Comparison of ENCODE assay signal across 16 cellular contexts in genomic region chr1:212188599-212189351, GRCh38.
A peak's percentile ranks its signal among the peaks of the same experiment; 100 is the strongest.
DNase-seq lines count a peak whose midpoint lies in the region; ATAC-seq and TF ChIP-seq lines count a peak whose summit lies in the region.
"Had no signal": no experiment of that assay in that cellular context is flagged by ENCODE, and none has a peak within 500 bp of the region (broad histone marks: within the 10 kb centered on the region; RNA-seq: fewer than 3 reads in every experiment).

No MANE protein-coding gene starts in this region.

- ATAC-seq in activated T-cell treated with anti-CD3 and anti-CD28 coated beads, Interleukin-2, amount 50 U/mL, for 72 hours (replicated peaks in 1 of 2): peak; percentile 96 to 97
- no peak for ATAC-seq in central memory CD8-positive, alpha-beta T cell (replicated peaks; ENCODE audit: extremely low read depth, poor library complexity, severe bottlenecking)
- ATAC-seq in stimulated activated effector memory CD8-positive, alpha-beta T cell treated with anti-CD3 and anti-CD28 coated beads, Interleukin-12 subunit alpha, Interleukin-12 subunit beta, amount 100 ng/mL, for 72 hours: peak; percentile 91
- ATAC-seq: naive thymus-derived CD8-positive, alpha-beta T cell had no signal

- H3K36me3 Mint-ChIP-seq in activated T-cell treated with anti-CD3 and anti-CD28 coated beads, Interleukin-2, amount 50 U/mL, for 72 hours (ENCODE audit: insufficient read depth in 2 of 2): peaks cover 0 to 2% of the 10 kb centered on the region in 2 donors
- peaks cover 3% of the 10 kb centered on the region for H3K36me3 Mint-ChIP-seq in central memory CD8-positive, alpha-beta T cell (ENCODE audit: insufficient read depth)
- no peaks in the 10 kb centered on the region for H3K36me3 Mint-ChIP-seq in stimulated activated effector memory CD8-positive, alpha-beta T cell treated with anti-CD3 and anti-CD28 coated beads, Interleukin-12 subunit alpha, Interleukin-12 subunit beta, amount 100 ng/mL, for 72 hours
- H3K36me3 Mint-ChIP-seq: brain; naive thymus-derived CD8-positive, alpha-beta T cell had no signal

- peak; percentile 35 to 43 for DNase-seq in activated T-cell treated with anti-CD3 and anti-CD28 coated beads, Interleukin-2, amount 50 U/mL, for 72 hours
- DNase-seq in activated T-cell treated with anti-CD3 and anti-CD28 coated beads for 4 hours (no peak), RWPE1 (ENCODE audit: low spot score) (peak; percentile 80), GM19240 (ENCODE audit: insufficient read length, low spot score) (no peak), NCI-H1092 (lab: John Stamatoyannopoulos, UW) (no peak), posterior cingulate gyrus (no peak)
- DNase-seq in central memory CD8-positive, alpha-beta T cell (ENCODE audit: low spot score in 2 of 2): no peak
- no peak for DNase-seq in stimulated activated effector memory CD8-positive, alpha-beta T cell treated with anti-CD3 and anti-CD28 coated beads, Interleukin-12 subunit alpha, Interleukin-12 subunit beta, amount 100 ng/mL, for 72 hours (ENCODE audit: low spot score in 2 of 2)
- DNase-seq: GF-D8; HCEC 1CT; naive thymus-derived CD8-positive, alpha-beta T cell; NCI-H1417; NCI-H446 treated with DMSO at 0.1 percent for 48 hours; SK-N-SH had no signal

- peaks cover 26% of the 10 kb centered on the region for H3K4me1 Mint-ChIP-seq in activated T-cell treated with anti-CD3 and anti-CD28 coated beads, Interleukin-2, amount 50 U/mL, for 72 hours (ENCODE audit: low read depth)
- peaks cover 18% of the 10 kb centered on the region for H3K4me1 Mint-ChIP-seq in central memory CD8-positive, alpha-beta T cell
- peaks cover 28% of the 10 kb centered on the region for H3K4me1 Mint-ChIP-seq in stimulated activated effector memory CD8-positive, alpha-beta T cell treated with anti-CD3 and anti-CD28 coated beads, Interleukin-12 subunit alpha, Interleukin-12 subunit beta, amount 100 ng/mL, for 72 hours
- H3K4me1 Mint-ChIP-seq: brain had no signal

- intact Hi-C loops in posterior cingulate gyrus (cut with DNase I): no loop called here

- no peak for TF ChIP-seq CTCF in RWPE1 (conservative IDR thresholded peaks at IDR 0.05; ENCODE audit: low read depth)

- H3K9me3 Mint-ChIP-seq in activated T-cell treated with anti-CD3 and anti-CD28 coated beads, Interleukin-2, amount 50 U/mL, for 72 hours: no peaks in the 10 kb centered on the region
- no peaks in the 10 kb centered on the region for H3K9me3 Mint-ChIP-seq in central memory CD8-positive, alpha-beta T cell
- H3K9me3 Mint-ChIP-seq in stimulated activated effector memory CD8-positive, alpha-beta T cell treated with anti-CD3 and anti-CD28 coated beads, Interleukin-12 subunit alpha, Interleukin-12 subunit beta, amount 100 ng/mL, for 72 hours: no peaks in the 10 kb centered on the region
- H3K9me3 Mint-ChIP-seq: naive thymus-derived CD8-positive, alpha-beta T cell had no signal

- CTCF ChIA-PET in RWPE1 (lab: Yijun Ruan, JAX): no interaction called here

- no peak overlapping the region for H3K27ac Mint-ChIP-seq in activated T-cell treated with anti-CD3 and anti-CD28 coated beads, Interleukin-2, amount 50 U/mL, for 72 hours
- peak overlapping the region; percentile 62 for H3K27ac Mint-ChIP-seq in central memory CD8-positive, alpha-beta T cell (ENCODE audit: low read depth)
- no peak overlapping the region for H3K27ac Mint-ChIP-seq in stimulated activated effector memory CD8-positive, alpha-beta T cell treated with anti-CD3 and anti-CD28 coated beads, Interleukin-12 subunit alpha, Interleukin-12 subunit beta, amount 100 ng/mL, for 72 hours

- POLR2A ChIA-PET in RWPE1 (lab: Yijun Ruan, JAX; ENCODE audit: low non-redundant PET): interaction anchor here (0.7 kb wide), 1 partner anchor 81 kb away, joined by 3 read pairs; no protein-coding TSS in a partner anchor

- no peak overlapping the region for H3K4me3 Mint-ChIP-seq in activated T-cell treated with anti-CD3 and anti-CD28 coated beads, Interleukin-2, amount 50 U/mL, for 72 hours
- H3K4me3 Mint-ChIP-seq in central memory CD8-positive, alpha-beta T cell: no peak overlapping the region
- H3K4me3 Mint-ChIP-seq in stimulated activated effector memory CD8-positive, alpha-beta T cell treated with anti-CD3 and anti-CD28 coated beads, Interleukin-12 subunit alpha, Interleukin-12 subunit beta, amount 100 ng/mL, for 72 hours: no peak overlapping the region
- H3K4me3 Mint-ChIP-seq: brain had no signal

- peak overlapping the region; percentile 67 for H3K27ac ChIP-seq in RWPE1
- H3K27ac ChIP-seq: VCaP had no signal

- no peaks in the 10 kb centered on the region for H3K27me3 Mint-ChIP-seq in activated T-cell treated with anti-CD3 and anti-CD28 coated beads, Interleukin-2, amount 50 U/mL, for 72 hours (ENCODE audit: low read depth)
- no peaks in the 10 kb centered on the region for H3K27me3 Mint-ChIP-seq in central memory CD8-positive, alpha-beta T cell

Comparison
In these comparisons a context has a peak if more than half of its experiments do, and no peak if none do; other contexts are left out.
1. DNase-seq: peak in activated T-cell treated with anti-CD3 and anti-CD28 coated beads, Interleukin-2, amount 50 U/mL, for 72 hours (2 of 2) and RWPE1 (single experiment); none in activated T-cell treated with anti-CD3 and anti-CD28 coated beads for 4 hours (single experiment), central memory CD8-positive, alpha-beta T cell (0 of 2), stimulated activated effector memory CD8-positive, alpha-beta T cell treated with anti-CD3 and anti-CD28 coated beads, Interleukin-12 subunit alpha, Interleukin-12 subunit beta, amount 100 ng/mL, for 72 hours (0 of 2), GM19240 (single experiment), NCI-H1092 (single experiment) and posterior cingulate gyrus (0 of 10).